7 cellular contexts compared by ENCODE assay signal in the genomic region with DNA sequence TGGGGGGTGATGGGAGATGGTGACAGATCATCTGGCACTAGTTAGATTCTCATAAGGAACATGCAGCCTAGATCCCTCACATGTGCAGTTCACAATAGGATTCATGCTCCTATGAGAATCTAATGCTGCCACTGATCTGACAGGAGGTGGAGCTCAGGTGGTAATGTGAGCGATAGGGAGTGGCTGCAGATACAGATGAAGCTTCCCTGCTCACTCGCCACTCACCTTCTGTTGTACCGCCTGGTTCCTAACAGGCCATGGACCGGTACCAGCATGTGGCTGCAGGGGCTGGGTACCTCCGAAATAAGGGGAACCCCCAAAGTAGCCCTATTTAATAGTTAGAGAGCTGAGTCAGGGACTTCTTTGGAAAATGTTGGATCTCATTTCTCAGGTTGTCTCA.
"Had no signal": no experiment of that assay in that cellular context is flagged by ENCODE, and none has a peak within 500 bp of the region (broad histone marks: within the 10 kb centered on the region; RNA-seq: fewer than 3 reads in every experiment).

No MANE protein-coding gene starts in this region.

- H3K4me2 ChIP-seq: GM23338 had no signal

- DNase-seq: H9, HCEC 1CT, HFFc6, IMR-90, KG1 had no signal

- H3K4me3 ChIP-seq: GM23338, K562 had no signal

- ATAC-seq: GM23338, K562 had no signal

- H3K4me1 Mint-ChIP-seq: GM23338 had no signal

- H3K4me3 Mint-ChIP-seq: GM23338, H9, HFFc6 had no signal

- H2AFZ ChIP-seq: GM23338 had no signal

- H3K27ac Mint-ChIP-seq: GM23338, H9, HFFc6 had no signal

- H3K9me3 Mint-ChIP-seq: GM23338, H9, HFFc6 had no signal
